In genomic region chr19:44636439-44637389, GRCh38 we compare ENCODE assay signal across 27 cellular contexts. TPM values are rescaled to one million over a fixed set of nuclear protein-coding genes. Genes with fewer than 3 reads are reported as not detected.
DNase-seq lines count a peak whose midpoint lies in the region; ATAC-seq and TF ChIP-seq lines count a peak whose summit lies in the region.
"Had no signal": no experiment of that assay in that cellular context is flagged by ENCODE, and none has a peak within 500 bp of the region (broad histone marks: within the 10 kb centered on the region; RNA-seq: fewer than 3 reads in every experiment).

No MANE protein-coding gene starts in this region.

- whole genome bisulfite sequencing in IMR-90 (ENCODE audit: extremely low coverage in 2 of 2, insufficient read length in 1 of 2), 2 experiments, result 77% methylated on average over 2 of the region's 11 CpGs; no CpG with 5 or more reads in 1 of the 2 experiments

- H3K36me3 ChIP-seq in IMR-90 (ENCODE audit: control insufficient read depth, insufficient read depth, low read length), result no peaks in the 10 kb centered on the region
- no peaks in the 10 kb centered on the region for H3K36me3 ChIP-seq in colonic mucosa
- no peaks in the 10 kb centered on the region for H3K36me3 ChIP-seq in mucosa of descending colon (ENCODE audit: low read depth)
- H3K36me3 ChIP-seq: esophagus squamous epithelium had no signal

- TF ChIP-seq CTCF in IMR-90 (conservative IDR thresholded peaks at IDR 0.05; ENCODE audit: low read depth, low read length) (no peak), colonic mucosa (IDR thresholded peaks at IDR 0.05) (no peak), mucosa of descending colon (IDR thresholded peaks at IDR 0.05) (no peak), GM10266 (IDR thresholded peaks at IDR 0.05; ENCODE audit: control insufficient read depth, insufficient read depth, low read depth, missing control alignments) (no peak)

- peaks cover 3% of the 10 kb centered on the region for H3K9me3 ChIP-seq in IMR-90 (ENCODE audit: control insufficient read depth, insufficient read depth, low read length)
- H3K9me3 ChIP-seq in colonic mucosa, result no peaks in the 10 kb centered on the region
- no peaks in the 10 kb centered on the region for H3K9me3 ChIP-seq in mucosa of descending colon
- H3K9me3 ChIP-seq: esophagus squamous epithelium, psoas muscle had no signal

- peak overlapping the region; percentile 28; the same call in 1 of the 2 replicates for H3K18ac ChIP-seq in IMR-90 (ENCODE audit: low read depth, low read length)

- no peak for TF ChIP-seq POLR2A in IMR-90 (IDR thresholded peaks at IDR 0.05; ENCODE audit: low read depth, low read length)

- no peak overlapping the region for H2BK5ac ChIP-seq in IMR-90 (ENCODE audit: low read depth, low read length, poor library complexity, severe bottlenecking)

- H3K56ac ChIP-seq in IMR-90 (ENCODE audit: extremely low read depth, insufficient read depth, low read length), result no peak overlapping the region

- H2BK120ac ChIP-seq in IMR-90 (ENCODE audit: low read depth, low read length), result peak overlapping the region; percentile 70

- H4K5ac ChIP-seq in IMR-90 (ENCODE audit: low read depth, low read length), result 0 out of 2 replicates have a peak overlapping the region, but pooled peaks have one; percentile 6

- H3K27ac ChIP-seq in IMR-90 (ENCODE audit: insufficient read depth, low read length) (no peak overlapping the region), colonic mucosa (peak overlapping the region; percentile 61), temporal lobe (ENCODE audit: low read depth, low read length) (peak overlapping the region; percentile 44)
- H3K27ac ChIP-seq: C4-2B, esophagus squamous epithelium, psoas muscle had no signal

- peak overlapping the region in 1 of 2 experiments; percentile 10; a peak in 1 of 4 replicates for H4K8ac ChIP-seq in IMR-90 (ENCODE audit: low read depth in 2 of 2, low read length in 2 of 2)

- H4K91ac ChIP-seq in IMR-90 (ENCODE audit: insufficient read depth, low read depth, low read length), result peak overlapping the region; percentile 43

- peak overlapping the region; percentile 76 for H3K14ac ChIP-seq in IMR-90 (replicated peaks; ENCODE audit: low read depth, low read length)

- peaks cover 0 to 10% of the 10 kb centered on the region in 2 experiments; a peak in 1 of 4 replicates for H3K79me1 ChIP-seq in IMR-90 (ENCODE audit: low read depth in 1 of 2, low read length in 2 of 2)

- no peak for TF ChIP-seq RAD21 in IMR-90 (IDR thresholded peaks at IDR 0.05; ENCODE audit: low read length)

- dilution Hi-C loops in IMR-90 (cut with HindIII; ENCODE audit: low sequenced_read_pairs, unreplicated experiment), result no loop called here

- peaks cover 8% of the 10 kb centered on the region for H3K9me1 ChIP-seq in IMR-90 (ENCODE audit: insufficient read depth, low read length)

- H2BK15ac ChIP-seq in IMR-90 (ENCODE audit: low read depth, low read length), result peak overlapping the region; percentile 84; the same call in 1 of the 3 replicates

- H3K9ac ChIP-seq in IMR-90 (ENCODE audit: low read depth, low read length) (no peak overlapping the region), colonic mucosa (ENCODE audit: low read depth in 2 of 2, low read length in 2 of 2) (peak overlapping the region in 1 of 2 donors; percentile 62)
- H3K9ac ChIP-seq: GM23248 had no signal

- peak overlapping the region; percentile 73 for H2BK20ac ChIP-seq in IMR-90 (ENCODE audit: low read depth, low read length)

- peak overlapping the region; percentile 82 for H2AK5ac ChIP-seq in IMR-90 (ENCODE audit: low read depth, low read length)

- H3K4me3 ChIP-seq in IMR-90 (ENCODE audit: insufficient read depth, low read depth, low read length), result no peak overlapping the region
- H3K4me3 ChIP-seq in colonic mucosa, result no peak overlapping the region
- no peak overlapping the region for H3K4me3 ChIP-seq in mucosa of descending colon
- H3K4me3 ChIP-seq: esophagus squamous epithelium, GM23248, psoas muscle had no signal

- intact Hi-C loops in IMR-90 (cut with micrococcal nuclease), result no loop called here
- intact Hi-C loops in colonic mucosa (cut with DNase I), result no loop called here
- intact Hi-C loops in mucosa of descending colon (cut with DNase I, micrococcal nuclease), result no loop called here

- POLR2A ChIA-PET in IMR-90 (lab: Charles Lee; ENCODE audit: unreplicated experiment), result no interaction called here

- peak overlapping the region; percentile 63 for H3K4ac ChIP-seq in IMR-90 (ENCODE audit: low read depth, low read length)

- no TSS peak for BruUV-seq in IMR-90 (replicated peaks; lab: Mats Ljungman, UMichigan)

- H3K27me3 ChIP-seq in IMR-90 (ENCODE audit: control insufficient read depth, insufficient read depth, low read length), result no peaks in the 10 kb centered on the region
- H3K27me3 ChIP-seq in colonic mucosa, result no peaks in the 10 kb centered on the region

- H4K20me1 ChIP-seq in IMR-90 (ENCODE audit: insufficient read depth, low read length), result no peaks in the 10 kb centered on the region

- no peak for DNase-seq in IMR-90
- DNase-seq in colonic mucosa, result peak; percentile 52
- peak in 1 of 3 donors; percentile 48 for DNase-seq in mucosa of descending colon
- DNase-seq in GM10266 (ENCODE audit: extremely low spot score), result no peak
- DNase-seq in effector CD8-positive, alpha-beta T cell (lab: John Stamatoyannopoulos, UW), result no peak
- DNase-seq in NCI-H146 treated with DMSO at 0.1 percent for 48 hours (lab: John Stamatoyannopoulos, UW; ENCODE audit: unreplicated experiment), result no peak
- DNase-seq: activated CD4-positive, alpha-beta memory T cell treated with anti-CD3 and anti-CD28 coated beads for 36 hours; activated CD4-positive, alpha-beta T cell treated with anti-CD3 and anti-CD28 coated beads for 1 hour; activated naive CD4-positive, alpha-beta T cell treated with anti-CD3 and anti-CD28 coated beads for 36 hours; Calu3; esophagus squamous epithelium; foreskin melanocyte; GM23248; hippocampal formation; Karpas-422; mammary epithelial cell; NCI-H1417; NCI-H2029 treated with DMSO at 0.1 percent for 48 hours; NCI-H524 treated with DMSO at 0.1 percent for 48 hours; psoas muscle; SHP77; stimulated activated CD4-positive, alpha-beta T cell treated with anti-CD3 and anti-CD28 coated beads, Interleukin-15, amount 100 ng/mL, for 24 hours had no signal

- H3K4me1 ChIP-seq in IMR-90 (ENCODE audit: control insufficient read depth, insufficient read depth, low read length), result peaks cover 14% of the 10 kb centered on the region
- H3K4me1 ChIP-seq in colonic mucosa, result peaks cover 8% of the 10 kb centered on the region
- H3K4me1 ChIP-seq in mucosa of descending colon (ENCODE audit: low read depth), result peaks cover 48% of the 10 kb centered on the region
- H3K4me1 ChIP-seq: esophagus squamous epithelium had no signal

- H3K4me2 ChIP-seq in IMR-90 (ENCODE audit: low read depth, low read length), result no peak overlapping the region

- no peak for ATAC-seq in IMR-90 (ENCODE audit: low read depth)
- ATAC-seq in mucosa of descending colon, result peak; percentile 92
- ATAC-seq in HG03520 (IDR thresholded peaks at IDR 0.05; ENCODE audit: unreplicated experiment), result no peak
- ATAC-seq: psoas muscle; stimulated activated effector memory CD8-positive, alpha-beta T cell treated with anti-CD3 and anti-CD28 coated beads, Interleukin-12 subunit alpha, Interleukin-12 subunit beta, amount 100 ng/mL, for 72 hours had no signal

- in situ Hi-C loops in IMR-90 (cut with MboI; ENCODE audit: low sequenced_read_pairs), result no loop called here

- CTCF ChIA-PET in IMR-90 (lab: Yijun Ruan, JAX), result interaction anchor here (0.7 kb wide), 1 partner anchor 65 kb away, joined by 4 read pairs; no protein-coding TSS in a partner anchor

- peak overlapping the region; percentile 93 for H2AK9ac ChIP-seq in IMR-90 (replicated peaks; ENCODE audit: low read depth, low read length, poor library complexity)

- H2AFZ ChIP-seq in IMR-90 (replicated peaks; ENCODE audit: low read length, poor library complexity), result no peak overlapping the region

- peak overlapping the region; percentile 69 for H3K23ac ChIP-seq in IMR-90 (ENCODE audit: low read depth, low read length)

TF ChIP-seq in IMR-90, 13 proteins besides CTCF, POLR2A, EP300 and RAD21:
- TF ChIP-seq RCOR1 (IDR thresholded peaks at IDR 0.05; ENCODE audit: insufficient replicate concordance, low read length), result no peak
- no peak for TF ChIP-seq MAZ (IDR thresholded peaks at IDR 0.05; ENCODE audit: borderline replicate concordance, low read depth, low read length)
- TF ChIP-seq ELK1 (IDR thresholded peaks at IDR 0.05; ENCODE audit: borderline replicate concordance, low read depth, low read length), result no peak
- no peak for TF ChIP-seq FOS (IDR thresholded peaks at IDR 0.05; ENCODE audit: low read depth, low read length)
- no peak for TF ChIP-seq BHLHE40 (IDR thresholded peaks at IDR 0.05; ENCODE audit: low read depth, low read length)
- no peak for TF ChIP-seq CHD1 (IDR thresholded peaks at IDR 0.05; ENCODE audit: low read depth, low read length)

RNA-seq across cellular contexts. Expression of gene PVR, which starts 7.0 kb away (rescaled TPM):
- total RNA-seq in IMR-90 (2012; rRNA removed), result 93.0 and 106 TPM in 2 replicates
- 117 and 122 TPM in 2 replicates for polyA plus RNA-seq in IMR-90 (2012; rRNA removed)
- 62.8 and 141 TPM in 2 replicates for polyA plus RNA-seq in IMR-90 (2012; cell fraction: cytosol; rRNA removed)
- polyA plus RNA-seq in IMR-90 (2012; cell fraction: nucleus; rRNA removed; ENCODE audit: low replicate concordance), result 130 and 154 TPM in 2 replicates
- total RNA-seq in colonic mucosa, result 10 to 100 TPM; 44.7 to 54.6 TPM
- 10 to 100 TPM; 23.8 to 39.8 (median 26.7) TPM for total RNA-seq in mucosa of descending colon
- 21.9 TPM for total RNA-seq in temporal lobe

RNA-seq across cellular contexts. Expression of gene IGSF23, which starts 23.4 kb away (rescaled TPM):
- under 0.01 TPM in 1 of 2 replicates, not detected in the other for total RNA-seq in IMR-90 (2012; rRNA removed)
- 0.26 and 0.27 TPM in 2 replicates for polyA plus RNA-seq in IMR-90 (2012; rRNA removed)
- 0.15 and 0.22 TPM in 2 replicates for polyA plus RNA-seq in IMR-90 (2012; cell fraction: cytosol; rRNA removed)
- polyA plus RNA-seq in IMR-90 (2012; cell fraction: nucleus; rRNA removed; ENCODE audit: low replicate concordance), result 0.14 TPM in 1 of 2 replicates, not detected in the other
- not detected for total RNA-seq in colonic mucosa
- not detected for total RNA-seq in mucosa of descending colon
- not detected for total RNA-seq in temporal lobe
- total RNA-seq: activated CD4-positive, alpha-beta memory T cell treated with anti-CD3 and anti-CD28 coated beads for 36 hours; activated naive CD4-positive, alpha-beta T cell treated with anti-CD3 and anti-CD28 coated beads for 36 hours; Calu3; esophagus squamous epithelium; GM23248; mammary epithelial cell; T-helper 2 cell treated with Interferon-gamma antibody and Interleukin-4, amounts not matched to agents 100 ng/mL and 5 ng/mL, for 36 hours had no signal
- polyA plus RNA-seq: mammary epithelial cell had no signal

RNA-seq across cellular contexts. Expression of gene CEACAM19, which starts 34.6 kb away (rescaled TPM):
- 0.56 and 0.72 TPM in 2 replicates for total RNA-seq in IMR-90 (2012; rRNA removed)
- 9.3 and 10.3 TPM in 2 replicates for polyA plus RNA-seq in IMR-90 (2012; rRNA removed)
- 2.6 and 5.9 TPM in 2 replicates for polyA plus RNA-seq in IMR-90 (2012; cell fraction: cytosol; rRNA removed)
- 70.3 and 80.1 TPM in 2 replicates for polyA plus RNA-seq in IMR-90 (2012; cell fraction: nucleus; rRNA removed; ENCODE audit: low replicate concordance)
- total RNA-seq in colonic mucosa, result 1 to 10 TPM; 5.3 to 6.1 TPM
- 1 to 10 TPM; 5.8 to 8.0 (median 6.9) TPM for total RNA-seq in mucosa of descending colon
- 1.7 TPM for total RNA-seq in temporal lobe
